In genomic region chr4:37473807-37474206, GRCh38 we compare ENCODE assay signal across 33 cellular contexts.
"Had no signal": no experiment of that assay in that cellular context is flagged by ENCODE, and none has a peak within 500 bp of the region (broad histone marks: within the 10 kb centered on the region; RNA-seq: fewer than 3 reads in every experiment).

No MANE protein-coding gene starts in this region.

- H3K27ac ChIP-seq: adrenal gland, breast epithelium, cardiac muscle cell, coronary artery, dorsolateral prefrontal cortex had no signal

- H3K27me3 ChIP-seq: adrenal gland, breast epithelium, cardiac muscle cell, dorsolateral prefrontal cortex had no signal

- H3K4me3 ChIP-seq: adrenal gland, breast epithelium, cardiac muscle cell, coronary artery, dorsolateral prefrontal cortex had no signal

- DNase-seq: activated CD4-positive, alpha-beta memory T cell treated with anti-CD3 and anti-CD28 coated beads for 36 hours; activated CD4-positive, alpha-beta T cell treated with anti-CD3 and anti-CD28 coated beads for 36 hours; activated CD4-positive, alpha-beta T cell treated with anti-CD3 and anti-CD28 coated beads, Interleukin-2, amount 10 ng/mL, durations not matched to agents 24 days and 14 days; activated CD4-positive, CD25-positive, alpha-beta regulatory T cell; activated CD4-positive, CD25-positive, alpha-beta regulatory T cell treated with anti-CD3 and anti-CD28 coated beads, Interleukin-2, amount 50 U/mL, for 72 hours; activated CD8-positive, alpha-beta memory T cell treated with anti-CD3 and anti-CD28 coated beads, Interleukin-2, amount 10 ng/mL, durations not matched to agents 7 days and 5 days; activated CD8-positive, alpha-beta memory T cell treated with anti-CD3 and anti-CD28 coated beads, Interleukin-2, amount 50 U/mL, for 4 hours; activated CD8-positive, alpha-beta T cell treated with anti-CD3 and anti-CD28 coated beads, Interleukin-2, amount 10 ng/mL, durations not matched to agents 7 days and 5 days; activated effector memory CD4-positive, alpha-beta T cell treated with anti-CD3 and anti-CD28 coated beads, Interleukin-2, amount 50 U/mL, for 16 hours; activated naive CD4-positive, alpha-beta T cell treated with anti-CD3 and anti-CD28 coated beads for 36 hours; activated naive CD8-positive, alpha-beta T cell treated with anti-CD3 and anti-CD28 coated beads for 36 hours; activated naive CD8-positive, alpha-beta T cell treated with anti-CD3 and anti-CD28 coated beads, Interleukin-2, amount 50 U/mL, for 24 hours; activated T-cell treated with anti-CD3 and anti-CD28 coated beads, Interleukin-2, amount 50 U/mL, for 1 hour; activated T-cell treated with anti-CD3 and anti-CD28 coated beads, Interleukin-2, amount 50 U/mL, for 48 hours; adrenal gland; amygdala; aorta; central memory CD4-positive, alpha-beta T cell; cerebellar nuclear complex; dorsolateral prefrontal cortex; effector memory CD4-positive, alpha-beta T cell; endodermal cell; foreskin fibroblast; head of caudate nucleus; T-helper 2 cell had no signal

- H3K27ac Mint-ChIP-seq: activated CD4-positive, alpha-beta memory T cell treated with anti-CD3 and anti-CD28 coated beads for 36 hours; activated CD4-positive, alpha-beta T cell treated with anti-CD3 and anti-CD28 coated beads for 36 hours; activated CD4-positive, alpha-beta T cell treated with anti-CD3 and anti-CD28 coated beads, Interleukin-2, amount 10 ng/mL, durations not matched to agents 24 days and 14 days; activated CD8-positive, alpha-beta memory T cell treated with anti-CD3 and anti-CD28 coated beads, Interleukin-2, amount 10 ng/mL, durations not matched to agents 7 days and 5 days; activated CD8-positive, alpha-beta T cell treated with anti-CD3 and anti-CD28 coated beads, Interleukin-2, amount 10 ng/mL, durations not matched to agents 7 days and 5 days; activated naive CD4-positive, alpha-beta T cell treated with anti-CD3 and anti-CD28 coated beads for 36 hours; activated naive CD4-positive, alpha-beta T cell treated with anti-CD3 and anti-CD28 coated beads, Interleukin-2, amount 50 U/mL, for 24 hours; activated naive CD8-positive, alpha-beta T cell treated with anti-CD3 and anti-CD28 coated beads for 36 hours; activated naive CD8-positive, alpha-beta T cell treated with anti-CD3 and anti-CD28 coated beads, Interleukin-2, amount 50 U/mL, for 24 hours; activated T-helper 1 cell treated with anti-CD3 and anti-CD28 coated beads, Interleukin-12 subunit alpha, Interleukin-12 subunit beta, Interleukin-2, Interleukin-4 antibody, amounts not matched to agents 30 ng/mL and 10 ng/mL and 1 ng/mL, durations not matched to agents 14 hours and 24 hours and 36 hours; activated T-helper 2 cell treated with anti-CD3 and anti-CD28 coated beads, Interferon-gamma antibody, Interleukin-2, Interleukin-4, amounts not matched to agents 10 μg/mL and 5 μg/mL and 100 μg/mL, durations not matched to agents 14 hours and 24 hours and 36 hours; brain; dendritic cell treated with granulocyte-macrophage colony-stimulating factor and Interleukin-4, amounts not matched to agents 40 ng/mL and 50 ng/mL, for 4 days; endodermal cell had no signal

- H3K4me3 Mint-ChIP-seq: activated CD4-positive, alpha-beta memory T cell treated with anti-CD3 and anti-CD28 coated beads for 36 hours; activated CD4-positive, alpha-beta T cell treated with anti-CD3 and anti-CD28 coated beads for 36 hours; activated CD4-positive, alpha-beta T cell treated with anti-CD3 and anti-CD28 coated beads, Interleukin-2, amount 10 ng/mL, durations not matched to agents 24 days and 14 days; activated CD8-positive, alpha-beta memory T cell treated with anti-CD3 and anti-CD28 coated beads, Interleukin-2, amount 10 ng/mL, durations not matched to agents 7 days and 5 days; activated CD8-positive, alpha-beta T cell treated with anti-CD3 and anti-CD28 coated beads, Interleukin-2, amount 10 ng/mL, durations not matched to agents 7 days and 5 days; activated naive CD4-positive, alpha-beta T cell treated with anti-CD3 and anti-CD28 coated beads for 36 hours; activated naive CD4-positive, alpha-beta T cell treated with anti-CD3 and anti-CD28 coated beads, Interleukin-2, amount 50 U/mL, for 24 hours; activated naive CD8-positive, alpha-beta T cell treated with anti-CD3 and anti-CD28 coated beads for 36 hours; activated naive CD8-positive, alpha-beta T cell treated with anti-CD3 and anti-CD28 coated beads, Interleukin-2, amount 50 U/mL, for 24 hours; activated T-helper 1 cell treated with anti-CD3 and anti-CD28 coated beads, Interleukin-12 subunit alpha, Interleukin-12 subunit beta, Interleukin-2, Interleukin-4 antibody, amounts not matched to agents 30 ng/mL and 10 ng/mL and 1 ng/mL, durations not matched to agents 14 hours and 24 hours and 36 hours; brain; dendritic cell treated with granulocyte-macrophage colony-stimulating factor and Interleukin-4, amounts not matched to agents 40 ng/mL and 50 ng/mL, for 4 days; endodermal cell had no signal

- H3K4me1 Mint-ChIP-seq: activated CD4-positive, alpha-beta T cell treated with anti-CD3 and anti-CD28 coated beads for 36 hours; activated CD4-positive, alpha-beta T cell treated with anti-CD3 and anti-CD28 coated beads, Interleukin-2, amount 10 ng/mL, durations not matched to agents 24 days and 14 days; activated CD8-positive, alpha-beta memory T cell treated with anti-CD3 and anti-CD28 coated beads, Interleukin-2, amount 10 ng/mL, durations not matched to agents 7 days and 5 days; activated naive CD4-positive, alpha-beta T cell treated with anti-CD3 and anti-CD28 coated beads, Interleukin-2, amount 50 U/mL, for 24 hours; activated naive CD8-positive, alpha-beta T cell treated with anti-CD3 and anti-CD28 coated beads for 36 hours; activated naive CD8-positive, alpha-beta T cell treated with anti-CD3 and anti-CD28 coated beads, Interleukin-2, amount 50 U/mL, for 24 hours; brain; endodermal cell had no signal

- H3K36me3 ChIP-seq: adrenal gland, breast epithelium, cardiac muscle cell had no signal

- H3K4me1 ChIP-seq: adrenal gland, breast epithelium had no signal

- H3K36me3 Mint-ChIP-seq: activated CD4-positive, alpha-beta memory T cell treated with anti-CD3 and anti-CD28 coated beads for 36 hours; activated CD8-positive, alpha-beta memory T cell treated with anti-CD3 and anti-CD28 coated beads, Interleukin-2, amount 10 ng/mL, durations not matched to agents 7 days and 5 days; activated naive CD4-positive, alpha-beta T cell treated with anti-CD3 and anti-CD28 coated beads, Interleukin-2, amount 50 U/mL, for 24 hours; activated naive CD8-positive, alpha-beta T cell treated with anti-CD3 and anti-CD28 coated beads for 36 hours; brain had no signal

- H3K9me3 Mint-ChIP-seq: activated CD4-positive, alpha-beta memory T cell treated with anti-CD3 and anti-CD28 coated beads for 36 hours; activated CD4-positive, alpha-beta T cell treated with anti-CD3 and anti-CD28 coated beads, Interleukin-2, amount 10 ng/mL, durations not matched to agents 24 days and 14 days; activated naive CD4-positive, alpha-beta T cell treated with anti-CD3 and anti-CD28 coated beads for 36 hours; activated naive CD4-positive, alpha-beta T cell treated with anti-CD3 and anti-CD28 coated beads, Interleukin-2, amount 50 U/mL, for 24 hours; activated naive CD8-positive, alpha-beta T cell treated with anti-CD3 and anti-CD28 coated beads for 36 hours; activated naive CD8-positive, alpha-beta T cell treated with anti-CD3 and anti-CD28 coated beads, Interleukin-2, amount 50 U/mL, for 24 hours; activated T-helper 1 cell treated with anti-CD3 and anti-CD28 coated beads, Interleukin-12 subunit alpha, Interleukin-12 subunit beta, Interleukin-2, Interleukin-4 antibody, amounts not matched to agents 30 ng/mL and 10 ng/mL and 1 ng/mL, durations not matched to agents 14 hours and 24 hours and 36 hours; activated T-helper 2 cell treated with anti-CD3 and anti-CD28 coated beads, Interferon-gamma antibody, Interleukin-2, Interleukin-4, amounts not matched to agents 10 μg/mL and 5 μg/mL and 100 μg/mL, durations not matched to agents 14 hours and 24 hours and 36 hours; brain; dendritic cell treated with granulocyte-macrophage colony-stimulating factor and Interleukin-4, amounts not matched to agents 40 ng/mL and 50 ng/mL, for 4 days; endodermal cell had no signal

- H3K9me3 ChIP-seq: adrenal gland, breast epithelium had no signal
